11 cellular contexts compared by ENCODE assay signal in genomic region chr14:105330491-105330895, GRCh38. TPM values are rescaled to one million over a fixed set of nuclear protein-coding genes. Genes with fewer than 3 reads are reported as not detected.
A peak's percentile ranks its signal among the peaks of the same experiment; 100 is the strongest.
DNase-seq lines count a peak whose midpoint lies in the region; ATAC-seq and TF ChIP-seq lines count a peak whose summit lies in the region.
"Had no signal": no experiment of that assay in that cellular context is flagged by ENCODE, and none has a peak within 500 bp of the region (broad histone marks: within the 10 kb centered on the region; RNA-seq: fewer than 3 reads in every experiment).

No MANE protein-coding gene starts in this region.

- no peak overlapping the region for H2AFZ ChIP-seq in Karpas-422 (ENCODE audit: low read length)

- no peak overlapping the region for H3K27ac Mint-ChIP-seq in activated naive CD4-positive, alpha-beta T cell treated with anti-CD3 and anti-CD28 coated beads, Interleukin-2, amount 50 U/mL, for 72 hours
- no peak overlapping the region for H3K27ac Mint-ChIP-seq in natural killer cell
- H3K27ac Mint-ChIP-seq: B cell had no signal

- H3K4me3 Mint-ChIP-seq in natural killer cell: no peak overlapping the region
- H3K4me3 Mint-ChIP-seq: B cell had no signal

- no peaks in the 10 kb centered on the region for H3K36me3 Mint-ChIP-seq in activated naive CD4-positive, alpha-beta T cell treated with anti-CD3 and anti-CD28 coated beads, Interleukin-2, amount 50 U/mL, for 72 hours
- H3K36me3 Mint-ChIP-seq in natural killer cell: no peaks in the 10 kb centered on the region

- peak overlapping the region; percentile 5 for H3K27ac ChIP-seq in RWPE2 (ENCODE audit: poor library complexity, severe bottlenecking)
- no peak overlapping the region for H3K27ac ChIP-seq in Karpas-422 (ENCODE audit: low read length)

- no peaks in the 10 kb centered on the region for H3K79me2 ChIP-seq in Karpas-422 (ENCODE audit: low read length)

- no peaks in the 10 kb centered on the region for H3K9me2 ChIP-seq in Karpas-422 (replicated peaks; ENCODE audit: insufficient read depth, low read length)

- no peak overlapping the region for H3K4me3 ChIP-seq in RWPE2 (ENCODE audit: severe bottlenecking)
- no peak overlapping the region for H3K4me3 ChIP-seq in foreskin fibroblast (ENCODE audit: low read depth in 1 of 2, low read length in 2 of 2)
- no peak overlapping the region for H3K4me3 ChIP-seq in Karpas-422 (ENCODE audit: low read length)

- peaks cover 80% of the 10 kb centered on the region for H4K20me1 ChIP-seq in Karpas-422 (ENCODE audit: insufficient read depth, low read depth, low read length)

- no peak overlapping the region for H3K9ac ChIP-seq in Karpas-422 (ENCODE audit: low read length)

- H3K36me3 ChIP-seq in RWPE2 (ENCODE audit: low read depth) (no peaks in the 10 kb centered on the region), Karpas-422 (ENCODE audit: insufficient read depth, low read length) (no peaks in the 10 kb centered on the region)

- peaks cover 14 to 48% of the 10 kb centered on the region in 2 donors for H3K4me1 Mint-ChIP-seq in natural killer cell

- no peak for DNase-seq in activated naive CD4-positive, alpha-beta T cell treated with anti-CD3 and anti-CD28 coated beads, Interleukin-2, amount 50 U/mL, for 72 hours (ENCODE audit: low spot score in 2 of 2)
- DNase-seq in activated naive CD4-positive, alpha-beta T cell treated with Interleukin-2 at 50 U/mL for 16 hours: no peak
- DNase-seq in RWPE2 (ENCODE audit: low spot score): peak; percentile 77
- peak; percentile 65 to 80 for DNase-seq in foreskin fibroblast
- peak; percentile 64 for DNase-seq in stromal cell of bone marrow (ENCODE audit: low read depth)
- no peak for DNase-seq in Karpas-422
- DNase-seq in GM13976 (ENCODE audit: low spot score): no peak
- DNase-seq in natural killer cell: no peak
- DNase-seq: GOT3, NCI-H446 had no signal

- no peaks in the 10 kb centered on the region for H3K27me3 Mint-ChIP-seq in natural killer cell (ENCODE audit: low read depth in 2 of 2)
- H3K27me3 Mint-ChIP-seq: B cell had no signal

- H3K4me2 ChIP-seq in Karpas-422 (ENCODE audit: low read depth, low read length, poor library complexity, severe bottlenecking): no peak overlapping the region

- no peaks in the 10 kb centered on the region for H3K9me3 ChIP-seq in RWPE2 (ENCODE audit: severe bottlenecking)
- H3K9me3 ChIP-seq in Karpas-422 (ENCODE audit: low read length): no peaks in the 10 kb centered on the region

- intact Hi-C loops in natural killer cell (cut with micrococcal nuclease): no loop called here

- H3K4me1 ChIP-seq in RWPE2 (ENCODE audit: insufficient read depth, poor library complexity, severe bottlenecking): peaks cover 6% of the 10 kb centered on the region
- no peaks in the 10 kb centered on the region for H3K4me1 ChIP-seq in Karpas-422 (ENCODE audit: low read length)

- in situ Hi-C loops in GM13976 (cut with MboI; ENCODE audit: low sequenced_read_pairs, unreplicated experiment): no loop called here

- TF ChIP-seq CTCF in RWPE2 (IDR thresholded peaks at IDR 0.05; ENCODE audit: poor library complexity, severe bottlenecking): no peak
- TF ChIP-seq CTCF in foreskin fibroblast (IDR thresholded peaks at IDR 0.05; ENCODE audit: low read depth, low read length): no peak
- TF ChIP-seq CTCF in GM13976 (IDR thresholded peaks at IDR 0.05; ENCODE audit: borderline replicate concordance, control extremely low read depth, extremely low read depth, insufficient read depth, missing control alignments): no peak
- no peak for TF ChIP-seq CTCF in natural killer cell (IDR thresholded peaks at IDR 0.05)

- ATAC-seq in activated naive CD4-positive, alpha-beta T cell treated with anti-CD3 and anti-CD28 coated beads, Interleukin-2, amount 50 U/mL, for 72 hours: peak; percentile 35 to 57
- ATAC-seq in RWPE2 (ENCODE audit: low read depth) (peak; percentile 41), natural killer cell (no peak)

- no peaks in the 10 kb centered on the region for H3K9me3 Mint-ChIP-seq in activated naive CD4-positive, alpha-beta T cell treated with anti-CD3 and anti-CD28 coated beads, Interleukin-2, amount 50 U/mL, for 72 hours
- no peaks in the 10 kb centered on the region for H3K9me3 Mint-ChIP-seq in natural killer cell

- H3K27me3 ChIP-seq in RWPE2 (ENCODE audit: insufficient read depth, poor library complexity, severe bottlenecking): no peaks in the 10 kb centered on the region
- no peaks in the 10 kb centered on the region for H3K27me3 ChIP-seq in Karpas-422 (ENCODE audit: low read length)

RNA-seq across cellular contexts. Expression of gene PACS2, which starts 15.9 kb away (rescaled TPM):
- 10 to 100 TPM; 35.2 to 36.9 TPM for total RNA-seq in activated naive CD4-positive, alpha-beta T cell treated with anti-CD3 and anti-CD28 coated beads, Interleukin-2, amount 50 U/mL, for 72 hours
- total RNA-seq in Karpas-422 (2014; rRNA removed; shearing (Covaris generic); ENCODE audit: low replicate concordance): 32.4 and 55.8 TPM in 2 replicates
- 10 to 100 TPM; 58.4 to 76.5 (median 69.2) TPM for total RNA-seq in natural killer cell

RNA-seq across cellular contexts. Expression of gene BRF1, which starts 29.7 kb away (rescaled TPM):
- 10 to 100 TPM; 38.2 to 41.7 TPM for total RNA-seq in activated naive CD4-positive, alpha-beta T cell treated with anti-CD3 and anti-CD28 coated beads, Interleukin-2, amount 50 U/mL, for 72 hours
- total RNA-seq in Karpas-422 (2014; rRNA removed; shearing (Covaris generic); ENCODE audit: low replicate concordance): 19.0 and 54.9 TPM in 2 replicates
- 10 to 100 TPM; 82.4 to 92.7 (median 87.4) TPM for total RNA-seq in natural killer cell

Comparison
In these comparisons a context has a peak if more than half of its experiments do, and no peak if none do; other contexts are left out.
1. ATAC-seq: peak in activated naive CD4-positive, alpha-beta T cell treated with anti-CD3 and anti-CD28 coated beads, Interleukin-2, amount 50 U/mL, for 72 hours (2 of 2) and RWPE2 (single experiment); none in natural killer cell (0 of 3).
2. DNase-seq: peak in RWPE2 (single experiment), foreskin fibroblast (2 of 2) and stromal cell of bone marrow (single experiment); none in activated naive CD4-positive, alpha-beta T cell treated with anti-CD3 and anti-CD28 coated beads, Interleukin-2, amount 50 U/mL, for 72 hours (0 of 2), activated naive CD4-positive, alpha-beta T cell treated with Interleukin-2 at 50 U/mL for 16 hours (single experiment), Karpas-422 (single experiment), GM13976 (single experiment) and natural killer cell (single experiment).